In the genomic region with DNA sequence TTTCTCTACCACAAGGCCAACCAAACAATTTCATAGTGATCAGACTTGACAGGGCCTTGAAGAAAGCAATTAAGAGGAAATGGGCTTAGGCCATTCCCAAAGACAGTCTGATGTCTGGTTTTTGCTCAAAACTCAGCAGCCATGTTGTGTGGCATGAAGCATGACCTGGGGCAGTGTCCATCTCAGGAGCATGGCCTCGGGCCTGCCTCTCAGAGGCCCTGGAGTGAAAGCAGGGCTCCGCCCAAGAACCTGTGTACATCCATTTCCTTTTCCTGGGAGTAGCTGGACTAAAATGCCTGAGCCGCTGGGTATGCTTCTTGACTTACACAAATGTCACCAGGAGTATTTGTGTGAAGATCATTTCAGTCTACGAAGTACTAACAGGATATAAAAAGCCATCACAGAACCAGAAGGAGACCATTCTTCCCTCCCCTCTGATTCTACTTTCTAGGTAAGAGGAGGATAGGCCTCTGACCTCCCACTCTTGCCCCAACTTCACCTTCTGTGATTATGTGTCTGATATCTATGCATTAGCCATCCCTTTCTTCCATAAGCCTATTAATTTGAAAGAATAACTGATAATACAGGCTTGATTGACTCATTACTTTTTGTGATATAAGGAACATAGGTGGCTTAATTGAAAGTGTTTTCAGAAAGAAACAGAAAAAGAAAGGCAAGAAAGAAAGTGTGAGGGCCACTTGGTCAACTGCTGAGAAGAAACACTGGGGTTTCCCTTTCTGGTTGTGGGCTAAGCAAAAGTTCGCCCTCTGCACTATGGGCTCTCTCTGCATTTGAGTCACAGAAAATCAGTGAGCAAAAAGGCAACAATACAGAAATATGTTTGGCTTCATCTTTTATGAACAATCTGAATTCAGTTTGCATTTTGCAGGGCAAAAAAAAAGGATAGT, we compare ENCODE assay signal across 8 cellular contexts.
DNase-seq lines count a peak whose midpoint lies in the region; ATAC-seq, FAIRE-seq and TF ChIP-seq lines count a peak whose summit lies in the region.

No MANE protein-coding gene starts in this region.

- no peak overlapping the region for H2AFZ ChIP-seq in GM12878 (ENCODE audit: control insufficient read depth, low read depth, low read length)

- in situ Hi-C loops in GM12878 (cut with MboI), result no loop called here

- DNase-seq in GM12878 (ENCODE audit: low read depth, low spot score) (peak; percentile 58), spleen (no peak), NCI-H526 treated with DMSO at 0.1 percent for 48 hours (lab: John Stamatoyannopoulos, UW) (no peak), Ammon's horn (ENCODE audit: low spot score) (no peak), head of caudate nucleus (no peak), HCEC 1CT (no peak)

- H3K27ac ChIP-seq in GM12878 (ENCODE audit: control insufficient read depth, insufficient read depth), result peak overlapping the region; percentile 76
- peak overlapping the region in 5 of 8 donors; percentile 3 to 45 (median 28) for H3K27ac ChIP-seq in spleen

- H3K79me2 ChIP-seq in GM12878 (ENCODE audit: control insufficient read depth, insufficient read depth, low read length), result no peaks in the 10 kb centered on the region; the same call in none of the 2 replicates

- WGBS in GM12878 (ENCODE audit: insufficient coverage, insufficient replicate concordance, low lambda C conversion rate, missing lambda C conversion rate), result 35% methylated on average over 5 of the region's 5 CpGs
- 69 to 87% (median 84%) methylated on average over 5 of the region's 5 CpGs for WGBS in spleen, 5 donors

- H3K4me1 ChIP-seq in GM12878 (ENCODE audit: control insufficient read depth, insufficient read depth, low read length) (peaks cover 32% of the 10 kb centered on the region), spleen (peaks cover 0 to 22% (median 0%) of the 10 kb centered on the region in 6 donors)

- no peak overlapping the region for H3K9ac ChIP-seq in GM12878 (ENCODE audit: control insufficient read depth, insufficient read depth, low read length)

- H3K9me3 ChIP-seq in GM12878 (replicated peaks; ENCODE audit: control insufficient read depth, insufficient read depth, low read length), result no peaks in the 10 kb centered on the region
- H3K9me3 ChIP-seq in spleen, result no peaks in the 10 kb centered on the region

- peak overlapping the region; percentile 45 for H3K4me2 ChIP-seq in GM12878 (ENCODE audit: control insufficient read depth, insufficient read depth)

- BruUV-seq in GM12878 (replicated peaks; lab: Mats Ljungman, UMichigan), result no TSS peak

- RAD21 ChIA-PET in GM12878 (lab: Charles Lee; ENCODE audit: unreplicated experiment), result interaction anchor here (1.2 to 1.8 kb wide), 6 partner anchors 37 to 231 kb away, joined by 3 to 12 read pairs (median 5); partner anchors contain the start of gene MAML2

- peak; percentile 17; the same call in 1 of the 2 replicates for TF ChIP-seq RAD21 in GM12878 (IDR thresholded peaks at IDR 0.05; ENCODE audit: insufficient read depth, low read depth, low read length)

- no peaks in the 10 kb centered on the region for H4K20me1 ChIP-seq in GM12878 (ENCODE audit: control insufficient read depth, insufficient read depth)

- peak; percentile 48 to 51; a peak in 2 of 4 replicates for TF ChIP-seq EP300 in GM12878 (IDR thresholded peaks at IDR 0.05; ENCODE audit: borderline replicate concordance in 1 of 2, control insufficient read depth in 1 of 2, low read depth in 2 of 2, low read length in 2 of 2)

- TF ChIP-seq POLR2A in GM12878 (IDR thresholded peaks at IDR 0.05; ENCODE audit: low read depth, low read length) (no peak), spleen (IDR thresholded peaks at IDR 0.05) (no peak)

- peaks cover 0 to 7% of the 10 kb centered on the region in 2 experiments; a peak in 1 of 4 replicates for H3K36me3 ChIP-seq in GM12878 (ENCODE audit: control insufficient read depth in 2 of 2, insufficient read depth in 2 of 2, low read length in 1 of 2)
- H3K36me3 ChIP-seq in spleen, result peaks cover 0 to 11% (median 0%) of the 10 kb centered on the region in 6 donors

- H3K4me3 ChIP-seq in GM12878, result no peak overlapping the region
- H3K4me3 ChIP-seq in spleen, result no peak overlapping the region

- CTCF ChIA-PET in GM12878 (lab: Yijun Ruan, JAX), result interaction anchor here (0.5 to 1.9 kb wide), 4 partner anchors 23 to 231 kb away, joined by 3 to 10 read pairs (median 4); partner anchors contain the start of gene MAML2

- SMC1A ChIA-PET in GM12878 (lab: Charles Lee; ENCODE audit: uncharacterized antibody, unreplicated experiment), result interaction anchor here (0.7 to 5.7 kb wide), 9 partner anchors 15 to 231 kb away, joined by 3 to 33 read pairs (median 4); partner anchors contain the start of gene MAML2

- peak; percentile 96 for ATAC-seq in GM19351 (IDR thresholded peaks at IDR 0.05; ENCODE audit: unreplicated experiment)
- ATAC-seq in HG02885 (IDR thresholded peaks at IDR 0.05; ENCODE audit: poor library complexity, unreplicated experiment), result peak; percentile 98
- peak; percentile 96 for ATAC-seq in GM12878

- POLR2A ChIA-PET in GM12878 (lab: Charles Lee), result interaction anchor here (0.6 to 1.4 kb wide), 9 partner anchors 17 to 1514 kb away, joined by 3 to 4 read pairs (median 3); no protein-coding TSS in a partner anchor

- TF ChIP-seq CTCF in GM12878 (IDR thresholded peaks at IDR 0.05 in 2 of 3, conservative IDR thresholded peaks at IDR 0.05 in 1 of 3; ENCODE audit: control insufficient read depth in 2 of 3, extremely low read depth in 1 of 3, insufficient read depth in 1 of 3, low read depth in 3 of 3, low read length in 3 of 3), result no peak
- TF ChIP-seq CTCF in spleen (IDR thresholded peaks at IDR 0.05 in 8 of 11, conservative IDR thresholded peaks at IDR 0.05 in 3 of 11), result no peak

- H3K27me3 ChIP-seq in GM12878 (replicated peaks in 1 of 2; ENCODE audit: control insufficient read depth in 2 of 2, insufficient read depth in 2 of 2, low read length in 1 of 2), result no peaks in the 10 kb centered on the region
- no peaks in the 10 kb centered on the region for H3K27me3 ChIP-seq in spleen (replicated peaks in 1 of 7)

- no peak for FAIRE-seq in GM12878 (lab: Jason Lieb, UNC)

- intact Hi-C loops in GM12878 (cut with micrococcal nuclease; ENCODE audit: unreplicated experiment) (loop anchor here (2.0 kb wide), 3 partner anchors 76 to 230 kb away; partner anchors contain the start of gene MAML2), spleen (cut with DNase I; ENCODE audit: low total_unique reads) (no loop called here), head of caudate nucleus (cut with DNase I) (no loop called here)

TF ChIP-seq in GM12878, 131 proteins besides CTCF, POLR2A, EP300 and RAD21 (continues in another document):
- TF ChIP-seq SPI1 (IDR thresholded peaks at IDR 0.05; ENCODE audit: borderline replicate concordance, insufficient read depth, low read depth, low read length), result no peak
- TF ChIP-seq EED (IDR thresholded peaks at IDR 0.05; ENCODE audit: low read depth), result peak; percentile 63
- no peak for TF ChIP-seq HDGF (IDR thresholded peaks at IDR 0.05)
- TF ChIP-seq ZBTB40 (IDR thresholded peaks at IDR 0.05; ENCODE audit: borderline replicate concordance), result peak; percentile 42; the same call in 1 of the 2 replicates
- no peak for TF ChIP-seq ZSCAN29 (IDR thresholded peaks at IDR 0.05)
- TF ChIP-seq, protein P1, sequence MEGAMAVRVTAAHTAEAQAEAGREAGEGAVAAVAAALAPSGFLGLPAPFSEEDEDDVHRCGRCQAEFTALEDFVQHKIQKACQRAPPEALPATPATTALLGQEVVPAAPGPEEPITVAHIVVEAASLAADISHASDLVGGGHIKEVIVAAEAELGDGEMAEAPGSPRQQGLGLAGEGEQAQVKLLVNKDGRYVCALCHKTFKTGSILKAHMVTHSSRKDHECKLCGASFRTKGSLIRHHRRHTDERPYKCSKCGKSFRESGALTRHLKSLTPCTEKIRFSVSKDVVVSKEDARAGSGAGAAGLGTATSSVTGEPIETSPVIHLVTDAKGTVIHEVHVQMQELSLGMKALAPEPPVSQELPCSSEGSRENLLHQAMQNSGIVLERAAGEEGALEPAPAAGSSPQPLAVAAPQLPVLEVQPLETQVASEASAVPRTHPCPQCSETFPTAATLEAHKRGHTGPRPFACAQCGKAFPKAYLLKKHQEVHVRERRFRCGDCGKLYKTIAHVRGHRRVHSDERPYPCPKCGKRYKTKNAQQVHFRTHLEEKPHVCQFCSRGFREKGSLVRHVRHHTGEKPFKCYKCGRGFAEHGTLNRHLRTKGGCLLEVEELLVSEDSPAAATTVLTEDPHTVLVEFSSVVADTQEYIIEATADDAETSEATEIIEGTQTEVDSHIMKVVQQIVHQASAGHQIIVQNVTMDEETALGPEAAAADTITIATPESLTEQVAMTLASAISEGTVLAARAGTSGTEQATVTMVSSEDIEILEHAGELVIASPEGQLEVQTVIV (IDR thresholded peaks at IDR 0.05; ENCODE audit: borderline replicate concordance, partially characterized antibody), result no peak
